ENCODE assay signal across 1 cellular context in genomic region chr15:92787116-92787515, GRCh38.
A peak's percentile ranks its signal among the peaks of the same experiment; 100 is the strongest.
TF ChIP-seq lines count a peak whose summit lies in the region.

No MANE protein-coding gene starts in this region.

TF ChIP-seq in HEK293, 187 proteins besides CTCF, POLR2A, EP300 and RAD21 (continued from another document):
- TF ChIP-seq ZBTB49 (tag by site-specific recombination; IDR thresholded peaks at IDR 0.05; ENCODE audit: low read depth) = no peak
- TF ChIP-seq SCRT2 (tag by site-specific recombination; IDR thresholded peaks at IDR 0.05) = peak; percentile 81
- peak; percentile 66; the same call in 1 of the 2 replicates for TF ChIP-seq SCRT1 (tag by site-specific recombination; IDR thresholded peaks at IDR 0.05; ENCODE audit: borderline replicate concordance)
- no peak for TF ChIP-seq KLF8 (tag by site-specific recombination; IDR thresholded peaks at IDR 0.05)
TF ChIP-seq in HEK293: peak in this region for 2.
